Comparison of ENCODE assay signal across 8 cellular contexts in genomic region chr3:69051796-69052566, GRCh38. TPM values are rescaled to one million over a fixed set of nuclear protein-coding genes. Genes with fewer than 3 reads are reported as not detected.
A peak's percentile ranks its signal among the peaks of the same experiment; 100 is the strongest.
DNase-seq lines count a peak whose midpoint lies in the region; ATAC-seq and TF ChIP-seq lines count a peak whose summit lies in the region.

TMF1 (minus strand) TSS chr3:69052333; CDS start chr3:69052086, 247 bp downstream.

- H3K9me3 ChIP-seq in OCI-LY3 (ENCODE audit: insufficient read depth, low read length) (no peaks in the 10 kb centered on the region), upper lobe of right lung (no peaks in the 10 kb centered on the region)

- intact Hi-C loops in head of caudate nucleus (cut with DNase I): no loop called here
- intact Hi-C loops in upper lobe of right lung (cut with DNase I): no loop called here

- peak within 1 kb of the TSS; percentile 88 for H3K4me2 ChIP-seq in OCI-LY3 (ENCODE audit: low read length)

- peak within 1 kb of the TSS; percentile 61 for H2AFZ ChIP-seq in OCI-LY3 (ENCODE audit: low read depth, low read length)

- peak within 1 kb of the TSS; percentile 89 for H3K9ac ChIP-seq in OCI-LY3 (ENCODE audit: low read length)

- TF ChIP-seq CTCF in HFF-Myc (IDR thresholded peaks at IDR 0.05; ENCODE audit: low read depth, low read length, missing control alignments): no peak
- TF ChIP-seq CTCF in OCI-LY3 (IDR thresholded peaks at IDR 0.05; ENCODE audit: low read depth, low read length): no peak
- no peak for TF ChIP-seq CTCF in upper lobe of right lung (IDR thresholded peaks at IDR 0.05)

- ATAC-seq in upper lobe of right lung: peak; percentile 98

- H3K27ac ChIP-seq in OCI-LY3 (ENCODE audit: low read length): peak within 1 kb of the TSS; percentile 70
- H3K27ac ChIP-seq in upper lobe of right lung: peak within 1 kb of the TSS; percentile 97

- H3K4me1 ChIP-seq in OCI-LY3 (ENCODE audit: low read length) (peaks cover 15% of the 10 kb centered on the region), upper lobe of right lung (peaks cover 30% of the 10 kb centered on the region)

- H4K20me1 ChIP-seq in OCI-LY3 (ENCODE audit: insufficient read depth, low read length): peaks cover 35% of the 10 kb centered on the region

- H3K79me2 ChIP-seq in OCI-LY3 (ENCODE audit: low read length): peaks cover 50% of the 10 kb centered on the region

- H3K36me3 ChIP-seq in OCI-LY3 (replicated peaks; ENCODE audit: low read depth, low read length) (peaks cover 36% of the 10 kb centered on the region), upper lobe of right lung (peaks cover 43% of the 10 kb centered on the region)

- DNase-seq in GM04504 (ENCODE audit: low read depth) (peak; percentile 98), HFF-Myc (ENCODE audit: extremely low read depth, low read depth) (peak; percentile 98), head of caudate nucleus (peak; percentile 94 to 99 (median 98)), pons (ENCODE audit: low spot score) (peak; percentile 97), upper lobe of right lung (peak; percentile 99), C1 segment of cervical spinal cord (lab: John Stamatoyannopoulos, UW) (no peak)
- peak; percentile 96 for DNase-seq in activated naive CD4-positive, alpha-beta T cell treated with anti-CD3 and anti-CD28 coated beads, Interleukin-2, amount 50 U/mL, for 16 hours

- H3K4me3 ChIP-seq in HFF-Myc (replicated peaks; ENCODE audit: low read depth, low read length): peak within 1 kb of the TSS; percentile 93
- peak within 1 kb of the TSS; percentile 91 for H3K4me3 ChIP-seq in OCI-LY3 (ENCODE audit: low read length)
- peak within 1 kb of the TSS; percentile 84 for H3K4me3 ChIP-seq in upper lobe of right lung

- no peaks in the 10 kb centered on the region for H3K27me3 ChIP-seq in OCI-LY3 (ENCODE audit: low read depth, low read length)
- H3K27me3 ChIP-seq in upper lobe of right lung: no peaks in the 10 kb centered on the region

RNA-seq across cellular contexts. Expression of gene TMF1, which starts in this region (rescaled TPM):
- total RNA-seq in upper lobe of right lung: 38.0 TPM

Comparison
In these comparisons a context has a peak if more than half of its experiments do, and no peak if none do; other contexts are left out.
1. DNase-seq: peak in GM04504 (single experiment), HFF-Myc (single experiment), activated naive CD4-positive, alpha-beta T cell treated with anti-CD3 and anti-CD28 coated beads, Interleukin-2, amount 50 U/mL, for 16 hours (single experiment), head of caudate nucleus (42 of 42), pons (single experiment) and upper lobe of right lung (single experiment); none in C1 segment of cervical spinal cord (0 of 14).
2. Peak in every context shown above with its lines, with median percentiles within 50 percentile points of each other: H3K4me3 ChIP-seq.